ENCODE assay signal across 14 cellular contexts in genomic region chr7:149727053-149727452, GRCh38. TPM values are rescaled to one million over a fixed set of nuclear protein-coding genes. Genes with fewer than 3 reads are reported as not detected.
"Had no signal": no experiment of that assay in that cellular context is flagged by ENCODE, and none has a peak within 500 bp of the region (broad histone marks: within the 10 kb centered on the region; RNA-seq: fewer than 3 reads in every experiment).

No MANE protein-coding gene starts in this region.

- H3K27ac Mint-ChIP-seq: activated CD8-positive, alpha-beta memory T cell treated with anti-CD3 and anti-CD28 coated beads, Interleukin-2, amount 10 ng/mL, durations not matched to agents 7 days and 5 days; activated naive CD8-positive, alpha-beta T cell treated with anti-CD3 and anti-CD28 coated beads, Interleukin-2, amount 50 U/mL, for 24 hours; mesothelial cell of epicardium had no signal

- H3K27me3 Mint-ChIP-seq: activated CD8-positive, alpha-beta memory T cell treated with anti-CD3 and anti-CD28 coated beads, Interleukin-2, amount 10 ng/mL, durations not matched to agents 7 days and 5 days; activated naive CD8-positive, alpha-beta T cell treated with anti-CD3 and anti-CD28 coated beads, Interleukin-2, amount 50 U/mL, for 24 hours; naive B cell had no signal

- H3K4me1 ChIP-seq: colonic mucosa, SJSA1, tibial artery had no signal

- H3K36me3 Mint-ChIP-seq: activated CD8-positive, alpha-beta memory T cell treated with anti-CD3 and anti-CD28 coated beads, Interleukin-2, amount 10 ng/mL, durations not matched to agents 7 days and 5 days had no signal

- H3K9me3 Mint-ChIP-seq: activated naive CD8-positive, alpha-beta T cell treated with anti-CD3 and anti-CD28 coated beads, Interleukin-2, amount 50 U/mL, for 24 hours; activated T-cell treated with anti-CD3 and anti-CD28 coated beads, Interleukin-2, amount 50 U/mL, for 4 hours; mesothelial cell of epicardium; naive B cell had no signal

- H3K36me3 ChIP-seq: colonic mucosa had no signal

- H3K4me3 ChIP-seq: colonic mucosa, SJSA1, tibial artery had no signal

- H3K27ac ChIP-seq: colonic mucosa, SJSA1, tibial artery had no signal

- H3K9me3 ChIP-seq: colonic mucosa, SJSA1, tibial artery had no signal

- H3K4me1 Mint-ChIP-seq: activated CD8-positive, alpha-beta memory T cell treated with anti-CD3 and anti-CD28 coated beads, Interleukin-2, amount 10 ng/mL, durations not matched to agents 7 days and 5 days; activated naive CD8-positive, alpha-beta T cell treated with anti-CD3 and anti-CD28 coated beads, Interleukin-2, amount 50 U/mL, for 24 hours; mesothelial cell of epicardium; naive B cell had no signal

- H3K4me3 Mint-ChIP-seq: activated CD8-positive, alpha-beta memory T cell treated with anti-CD3 and anti-CD28 coated beads, Interleukin-2, amount 10 ng/mL, durations not matched to agents 7 days and 5 days; activated naive CD8-positive, alpha-beta T cell treated with anti-CD3 and anti-CD28 coated beads, Interleukin-2, amount 50 U/mL, for 24 hours; activated T-cell treated with anti-CD3 and anti-CD28 coated beads, Interleukin-2, amount 50 U/mL, for 4 hours; mesothelial cell of epicardium; naive B cell had no signal

- ATAC-seq: activated CD8-positive, alpha-beta memory T cell treated with anti-CD3 and anti-CD28 coated beads, Interleukin-2, amount 10 ng/mL, durations not matched to agents 7 days and 5 days; activated naive CD8-positive, alpha-beta T cell treated with anti-CD3 and anti-CD28 coated beads, Interleukin-2, amount 50 U/mL, for 24 hours; activated T-cell treated with anti-CD3 and anti-CD28 coated beads, Interleukin-2, amount 50 U/mL, for 4 hours had no signal

- DNase-seq: activated CD4-positive, alpha-beta T cell treated with anti-CD3 and anti-CD28 coated beads, Interleukin-2, amount 50 U/mL, for 48 hours; activated CD4-positive, CD25-positive, alpha-beta regulatory T cell treated with anti-CD3 and anti-CD28 coated beads, Interleukin-2, amount 50 U/mL, for 72 hours; activated CD8-positive, alpha-beta memory T cell treated with anti-CD3 and anti-CD28 coated beads, Interleukin-2, amount 10 ng/mL, durations not matched to agents 7 days and 5 days; activated naive CD8-positive, alpha-beta T cell treated with anti-CD3 and anti-CD28 coated beads, Interleukin-2, amount 50 U/mL, for 24 hours; activated T-cell treated with anti-CD3 and anti-CD28 coated beads, Interleukin-2, amount 50 U/mL, for 4 hours; colonic mucosa; effector CD4-positive, alpha-beta T cell; naive B cell; nucleus accumbens; SW 1271 had no signal

- H3K27me3 ChIP-seq: colonic mucosa, SJSA1, tibial artery had no signal

RNA-seq across cellular contexts. Expression of gene ZNF467, which starts 46.3 kb away (rescaled TPM):
- total RNA-seq: activated CD8-positive, alpha-beta memory T cell treated with anti-CD3 and anti-CD28 coated beads, Interleukin-2, amount 10 ng/mL, durations not matched to agents 7 days and 5 days; kidney epithelial cell; SJSA1 had no signal
